ENCODE assay signal across 9 cellular contexts in the genomic region with DNA sequence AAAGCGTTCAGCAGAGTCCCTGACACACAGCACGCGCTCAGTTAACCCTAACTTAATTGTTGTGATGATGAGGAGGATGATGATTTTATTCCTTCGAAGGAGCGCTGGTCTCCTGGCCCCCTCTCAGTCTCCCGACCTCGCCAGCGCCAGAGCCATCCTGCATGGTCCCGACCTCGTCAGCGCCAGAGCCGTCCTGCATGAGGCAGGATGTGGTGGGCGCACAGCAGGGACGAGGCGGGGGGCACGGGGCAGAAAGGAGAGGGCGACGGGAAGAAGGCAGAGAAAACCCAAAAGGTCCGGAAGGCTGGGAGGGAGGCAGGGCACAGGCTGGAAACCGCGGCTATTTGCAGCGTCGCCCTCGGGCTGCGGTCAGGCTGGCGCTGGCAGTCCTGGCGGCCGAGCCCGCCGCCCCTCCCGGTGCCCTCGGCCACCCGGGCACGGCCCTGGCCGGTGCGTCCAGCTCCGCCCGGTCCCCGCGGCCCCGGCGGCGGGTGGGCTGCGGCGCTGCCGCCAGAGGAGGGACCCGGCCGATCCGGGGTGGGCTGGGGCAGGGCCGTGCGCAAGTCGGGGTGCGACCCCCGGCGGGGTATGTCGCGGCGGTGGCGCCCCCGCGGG. TPM values are rescaled to one million over a fixed set of nuclear protein-coding genes. Genes with fewer than 3 reads are reported as not detected.
A peak's percentile ranks its signal among the peaks of the same experiment; 100 is the strongest.
DNase-seq lines count a peak whose midpoint lies in the region; ATAC-seq, FAIRE-seq and TF ChIP-seq lines count a peak whose summit lies in the region.
"Had no signal": no experiment of that assay in that cellular context is flagged by ENCODE, and none has a peak within 500 bp of the region (broad histone marks: within the 10 kb centered on the region; RNA-seq: fewer than 3 reads in every experiment).

No MANE protein-coding gene starts in this region.

- intact Hi-C loops in K562 (cut with micrococcal nuclease) (loop anchor here (2.0 to 5.0 kb wide), 2 partner anchors 144 to 282 kb away; a partner anchor contains a TSS), lower leg skin (cut with DNase I; ENCODE audit: low total_unique reads) (no loop called here)

- no peaks in the 10 kb centered on the region for H3K27me3 ChIP-seq in ACC112 (ENCODE audit: insufficient read depth, low read length)
- H3K27me3 ChIP-seq in HUES64 (ENCODE audit: insufficient read depth, low read length): peaks cover 38% of the 10 kb centered on the region
- H3K27me3 ChIP-seq in K562 (ENCODE audit: control insufficient read depth in 2 of 2, insufficient read depth in 2 of 2, low read length in 2 of 2): peaks cover 3 to 24% of the 10 kb centered on the region in 2 experiments; a peak in 4 of 5 replicates
- H3K27me3 ChIP-seq in tibial nerve: no peaks in the 10 kb centered on the region

- TF ChIP-seq CTCF in K562 (IDR thresholded peaks at IDR 0.05 in 2 of 3, conservative IDR thresholded peaks at IDR 0.05 in 1 of 3; ENCODE audit: insufficient read depth in 2 of 3, low read depth in 1 of 3, low read length in 3 of 3) (no peak), lower leg skin (IDR thresholded peaks at IDR 0.05) (no peak), tibial nerve (IDR thresholded peaks at IDR 0.05) (no peak)

- H3K79me2 ChIP-seq in ACC112 (ENCODE audit: control insufficient read depth, insufficient read depth, low read length, unreplicated experiment) (no peaks in the 10 kb centered on the region), K562 (ENCODE audit: control insufficient read depth, insufficient read depth, low read length) (no peaks in the 10 kb centered on the region)

- H3K9ac ChIP-seq in HUES64 (ENCODE audit: low read depth, low read length) (peak overlapping the region; percentile 23), K562 (ENCODE audit: insufficient read depth in 1 of 2, low read depth in 2 of 2, low read length in 2 of 2) (peak overlapping the region in 1 of 2 experiments; percentile 87; a peak in 3 of 4 replicates)

- CTCF ChIA-PET in K562 (lab: Yijun Ruan, JAX; ENCODE audit: low intra/inter-chr PET ratio): interaction anchor here (1.1 to 1.8 kb wide), 4 partner anchors 274 to 294 kb away, joined by 3 to 7 read pairs (median 5); no protein-coding TSS in a partner anchor

- H3K9me1 ChIP-seq in K562 (ENCODE audit: control insufficient read depth, insufficient read depth, low read length): no peaks in the 10 kb centered on the region

- peak overlapping the region; percentile 82; the same call in 1 of the 2 replicates for H3K4me2 ChIP-seq in K562 (ENCODE audit: insufficient read depth, low read length)

- no peak for TF ChIP-seq POLR2A in K562 (conservative IDR thresholded peaks at IDR 0.05)
- TF ChIP-seq POLR2A in lower leg skin (IDR thresholded peaks at IDR 0.05): no peak
- TF ChIP-seq POLR2A in tibial nerve (IDR thresholded peaks at IDR 0.05): no peak

- H3K4me3 ChIP-seq in ACC112 (ENCODE audit: low read depth, low read length) (peak overlapping the region; percentile 74), HUES64 (ENCODE audit: low read length) (peak overlapping the region; percentile 51), K562 (peak overlapping the region; percentile 49), lower leg skin (ENCODE audit: low read depth, poor library complexity, severe bottlenecking) (peak overlapping the region; percentile 38), tibial nerve (peak overlapping the region; percentile 26 to 67 (median 36))

- H3K27ac ChIP-seq in ACC112 (ENCODE audit: low read depth, low read length) (no peak overlapping the region), HUES64 (ENCODE audit: low read depth, low read length) (no peak overlapping the region), K562 (ENCODE audit: extremely low read depth, low read depth, low read length) (no peak overlapping the region), tibial nerve (peak overlapping the region in 2 of 4 donors; percentile 40 to 53)

- no peak for DNase-seq in K562 (ENCODE audit: extremely low read depth in 1 of 4, low spot score in 3 of 4)
- DNase-seq in lower leg skin (ENCODE audit: low spot score in 2 of 2): no peak
- no peak for DNase-seq in tibial nerve (ENCODE audit: low spot score in 2 of 2)
- DNase-seq in SHP77 (lab: John Stamatoyannopoulos, UW): no peak

- H3K36me3 ChIP-seq in ACC112 (ENCODE audit: insufficient read depth, low read length) (no peaks in the 10 kb centered on the region), HUES64 (ENCODE audit: insufficient read depth, low read length) (peaks cover 6% of the 10 kb centered on the region; the same call in 1 of the 2 replicates), K562 (ENCODE audit: control insufficient read depth, insufficient read depth, low read length) (no peaks in the 10 kb centered on the region), tibial nerve (no peaks in the 10 kb centered on the region)

- TF ChIP-seq RAD21 in K562 (CRISPR knock-in tag; conservative IDR thresholded peaks at IDR 0.05 in 1 of 2, IDR thresholded peaks at IDR 0.05 in 1 of 2): no peak

- POLR2A ChIA-PET in K562 (lab: Yijun Ruan, JAX): no interaction called here

- no peaks in the 10 kb centered on the region for H3K9me3 ChIP-seq in HUES64 (ENCODE audit: insufficient read depth, low read depth, low read length)
- no peaks in the 10 kb centered on the region for H3K9me3 ChIP-seq in K562 (replicated peaks; ENCODE audit: control insufficient read depth, insufficient read depth, low read depth, low read length)
- no peaks in the 10 kb centered on the region for H3K9me3 ChIP-seq in tibial nerve

- ATAC-seq in K562: no peak
- no peak for ATAC-seq in GM18517 (IDR thresholded peaks at IDR 0.05; ENCODE audit: unreplicated experiment)
- ATAC-seq in HG02610 (IDR thresholded peaks at IDR 0.05; ENCODE audit: unreplicated experiment): no peak

- WGBS in HUES64: 2% methylated on average over 61 of the region's 61 CpGs
- 50% methylated on average over 22 of the region's 61 CpGs for WGBS in K562 (ENCODE audit: insufficient coverage, low coverage, missing lambda C conversion rate)
- WGBS in lower leg skin, 2 donors: 4 to 10% methylated on average over 26 to 41 of the region's 61 CpGs
- 5% methylated on average over 43 to 51 of the region's 61 CpGs for whole genome bisulfite sequencing in tibial nerve, 2 donors

- H3K4me1 ChIP-seq in ACC112 (ENCODE audit: control insufficient read depth, insufficient read depth, low read length, unreplicated experiment) (no peaks in the 10 kb centered on the region), HUES64 (ENCODE audit: insufficient read depth, low read length) (peaks cover 7% of the 10 kb centered on the region; the same call in 1 of the 2 replicates), K562 (replicated peaks in 1 of 2; ENCODE audit: control insufficient read depth in 2 of 2, insufficient read depth in 2 of 2, low read length in 2 of 2) (peaks cover 0 to 15% of the 10 kb centered on the region in 2 experiments; a peak in 2 of 5 replicates), tibial nerve (peaks cover 0 to 24% (median 8%) of the 10 kb centered on the region in 4 donors)

- no peak for FAIRE-seq in K562 (lab: Jason Lieb, UNC)

- BruUV-seq in K562 (replicated peaks; lab: Mats Ljungman, UMichigan): no TSS peak

- TF ChIP-seq EP300 in K562 (IDR thresholded peaks at IDR 0.05; ENCODE audit: low read length) (no peak), tibial nerve (IDR thresholded peaks at IDR 0.05) (no peak)

- H4K20me1 ChIP-seq in K562 (replicated peaks; ENCODE audit: control insufficient read depth, insufficient read depth, low read length): 0 out of 2 replicates have a peak, but pooled peaks cover 7% of the 10 kb centered on the region

- H2AFZ ChIP-seq in ACC112 (ENCODE audit: low read length, unreplicated experiment) (peak overlapping the region; percentile 86), K562 (ENCODE audit: low read depth, low read length) (no peak overlapping the region)

- in situ Hi-C loops in K562 (cut with MboI): no loop called here

TF ChIP-seq in K562, 482 proteins besides CTCF, POLR2A, EP300 and RAD21 (continues in another document):
- TF ChIP-seq CEBPB (tag; IDR thresholded peaks at IDR 0.05): no peak
- TF ChIP-seq HDAC1 (IDR thresholded peaks at IDR 0.05): no peak
- TF ChIP-seq NONO (IDR thresholded peaks at IDR 0.05; ENCODE audit: low read depth in 2 of 2, low read length in 1 of 2): 0 out of 4 replicates have a peak, but pooled peaks of 1 of the 2 experiments have one; percentile 21
- TF ChIP-seq NCOA1 (IDR thresholded peaks at IDR 0.05; ENCODE audit: low read depth): no peak
- no peak for TF ChIP-seq ZNF140 (CRISPR knock-in tag; IDR thresholded peaks at IDR 0.05)
- TF ChIP-seq ZNF224 (CRISPR knock-in tag; IDR thresholded peaks at IDR 0.05): no peak
- TF ChIP-seq PCBP1 (IDR thresholded peaks at IDR 0.05; ENCODE audit: low read depth, low read length, poor library complexity, severe bottlenecking): peak; percentile 16

RNA-seq across cellular contexts. Expression of a gene that starts 3.0 kb away (rescaled TPM):
- polyA plus RNA-seq in HUES64 (2013, experiment 1 of 2): not detected
- polyA plus RNA-seq in HUES64 (2013, experiment 2 of 2): not detected
- not detected in 2 replicates for total RNA-seq in K562 (2011; cell fraction: chromatin; rRNA removed; ENCODE audit: low replicate concordance)
- not detected in 2 replicates for total RNA-seq in K562 (2011; cell fraction: nucleolus; rRNA removed)
- not detected in 2 replicates for total RNA-seq in K562 (2011; cell fraction: nucleoplasm; rRNA removed)
- not detected in 2 replicates for total RNA-seq in K562 (2014; rRNA removed)
- total RNA-seq in K562 (2014; rRNA removed; fragmentation: Illumina TruSeq; extraction: Trizol): not detected in 2 replicates
- total RNA-seq in K562 (2015; rRNA removed; fragmentation: Illumina TruSeq; extraction: Trizol): not detected in 2 replicates
- not detected in 2 replicates for total RNA-seq in K562 (2021)
- polyA plus RNA-seq in K562 (2011; rRNA removed): not detected in 2 replicates
- polyA plus RNA-seq in K562 (2011; cell fraction: cytosol; rRNA removed): not detected in 2 replicates
- not detected in 2 replicates for polyA plus RNA-seq in K562 (2011; cell fraction: nucleus; rRNA removed)
- polyA plus RNA-seq in K562 (2012): not detected in 2 replicates
- polyA plus RNA-seq in K562 (2014; fragmentation: Illumina TruSeq; extraction: Trizol): not detected in 2 replicates
- under 1 TPM in 1 of 2 experiments, not detected in 1; 0.17 TPM for polyA plus RNA-seq in K562 (2014; fragmentation: Nextera tagmentation; extraction: Ambion mirVana)
- polyA plus RNA-seq in K562 (2014; rRNA removed): not detected in 2 replicates
- polyA minus RNA-seq in K562 (2011; rRNA and poly(A)+ RNA removed): not detected in 2 replicates
- not detected in 2 replicates for polyA minus RNA-seq in K562 (2011; cell fraction: cytosol; rRNA and poly(A)+ RNA removed)
- not detected in 2 replicates for polyA minus RNA-seq in K562 (2011; cell fraction: nucleus; rRNA and poly(A)+ RNA removed)
- total RNA-seq in lower leg skin: not detected
- not detected for total RNA-seq in tibial nerve
- total RNA-seq: dermis microvascular lymphatic vessel endothelial cell had no signal
